ENCODE assay signal across 1 cellular context in the genomic region with DNA sequence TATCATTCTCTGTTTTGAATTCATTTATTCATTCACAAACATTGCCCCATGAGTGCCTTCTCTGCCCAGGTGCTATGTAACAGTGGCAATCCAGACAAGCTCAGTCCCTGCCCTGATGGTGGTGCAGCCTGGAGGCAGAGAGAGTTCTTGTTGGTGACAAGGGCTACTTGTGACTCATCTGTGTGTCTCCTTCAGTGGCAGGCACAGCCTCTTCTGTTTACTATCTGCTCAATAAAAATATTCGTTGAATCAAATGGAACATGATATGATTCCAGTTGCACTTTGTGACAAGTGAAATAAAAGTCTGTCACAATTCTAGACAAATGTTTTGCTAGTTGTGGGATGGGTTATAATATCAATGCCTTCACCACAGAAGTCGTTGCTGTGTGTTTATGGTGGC.
TF ChIP-seq lines count a peak whose summit lies in the region.

No MANE protein-coding gene starts in this region.

TF ChIP-seq in IMR-90, 13 proteins besides CTCF, POLR2A, EP300 and RAD21:
- no peak for TF ChIP-seq SMC3 (IDR thresholded peaks at IDR 0.05; ENCODE audit: low read depth, low read length)
- TF ChIP-seq CHD1 (IDR thresholded peaks at IDR 0.05; ENCODE audit: low read depth, low read length), result no peak
- no peak for TF ChIP-seq CEBPB (IDR thresholded peaks at IDR 0.05; ENCODE audit: low read depth, low read length)
- TF ChIP-seq MAFK (IDR thresholded peaks at IDR 0.05; ENCODE audit: low read depth, low read length), result no peak
- no peak for TF ChIP-seq MXI1 (IDR thresholded peaks at IDR 0.05; ENCODE audit: borderline replicate concordance, low read depth, low read length)
- TF ChIP-seq FOS (IDR thresholded peaks at IDR 0.05; ENCODE audit: low read depth, low read length), result no peak
- no peak for TF ChIP-seq BHLHE40 (IDR thresholded peaks at IDR 0.05; ENCODE audit: low read depth, low read length)
- TF ChIP-seq NFE2L2 (IDR thresholded peaks at IDR 0.05; ENCODE audit: low read depth, low read length), result no peak
- TF ChIP-seq, protein P1, sequence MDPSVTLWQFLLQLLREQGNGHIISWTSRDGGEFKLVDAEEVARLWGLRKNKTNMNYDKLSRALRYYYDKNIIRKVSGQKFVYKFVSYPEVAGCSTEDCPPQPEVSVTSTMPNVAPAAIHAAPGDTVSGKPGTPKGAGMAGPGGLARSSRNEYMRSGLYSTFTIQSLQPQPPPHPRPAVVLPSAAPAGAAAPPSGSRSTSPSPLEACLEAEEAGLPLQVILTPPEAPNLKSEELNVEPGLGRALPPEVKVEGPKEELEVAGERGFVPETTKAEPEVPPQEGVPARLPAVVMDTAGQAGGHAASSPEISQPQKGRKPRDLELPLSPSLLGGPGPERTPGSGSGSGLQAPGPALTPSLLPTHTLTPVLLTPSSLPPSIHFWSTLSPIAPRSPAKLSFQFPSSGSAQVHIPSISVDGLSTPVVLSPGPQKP (IDR thresholded peaks at IDR 0.05; ENCODE audit: borderline replicate concordance, low read depth, low read length), result no peak
- TF ChIP-seq, protein P2, sequence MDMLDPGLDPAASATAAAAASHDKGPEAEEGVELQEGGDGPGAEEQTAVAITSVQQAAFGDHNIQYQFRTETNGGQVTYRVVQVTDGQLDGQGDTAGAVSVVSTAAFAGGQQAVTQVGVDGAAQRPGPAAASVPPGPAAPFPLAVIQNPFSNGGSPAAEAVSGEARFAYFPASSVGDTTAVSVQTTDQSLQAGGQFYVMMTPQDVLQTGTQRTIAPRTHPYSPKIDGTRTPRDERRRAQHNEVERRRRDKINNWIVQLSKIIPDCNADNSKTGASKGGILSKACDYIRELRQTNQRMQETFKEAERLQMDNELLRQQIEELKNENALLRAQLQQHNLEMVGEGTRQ (IDR thresholded peaks at IDR 0.05; ENCODE audit: low read depth, low read length), result no peak
- no peak for TF ChIP-seq RFX5 (IDR thresholded peaks at IDR 0.05; ENCODE audit: low read depth, low read length)
- TF ChIP-seq MAZ (IDR thresholded peaks at IDR 0.05; ENCODE audit: borderline replicate concordance, low read depth, low read length), result no peak
- TF ChIP-seq RCOR1 (IDR thresholded peaks at IDR 0.05; ENCODE audit: insufficient replicate concordance, low read length), result no peak
